In the genomic region with DNA sequence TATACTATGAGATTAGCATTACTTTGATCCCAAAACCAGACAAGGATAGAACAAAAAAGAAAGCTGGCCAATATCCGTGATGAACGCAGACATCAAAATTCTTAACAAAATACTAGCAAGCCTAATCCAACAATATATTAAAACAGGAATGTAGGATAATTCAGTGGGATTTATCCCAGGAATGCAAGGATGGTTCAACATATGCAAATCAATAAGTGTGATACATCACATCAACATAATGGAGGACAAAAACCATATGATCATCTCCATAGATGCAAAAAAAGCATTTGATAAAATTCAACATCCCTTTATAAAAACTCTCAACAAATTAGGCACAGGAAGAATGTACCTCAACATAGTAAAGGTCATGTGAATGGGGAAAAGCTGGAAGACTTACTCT, we compare ENCODE assay signal across 34 cellular contexts.
A peak's percentile ranks its signal among the peaks of the same experiment; 100 is the strongest.
DNase-seq lines count a peak whose midpoint lies in the region; ATAC-seq, FAIRE-seq and TF ChIP-seq lines count a peak whose summit lies in the region.
"Had no signal": no experiment of that assay in that cellular context is flagged by ENCODE, and none has a peak within 500 bp of the region (broad histone marks: within the 10 kb centered on the region; RNA-seq: fewer than 3 reads in every experiment).

No MANE protein-coding gene starts in this region.

- H3K27me3 ChIP-seq in adipocyte (replicated peaks; ENCODE audit: control insufficient read depth, insufficient read depth, low read length) (no peaks in the 10 kb centered on the region), K562 (ENCODE audit: control insufficient read depth in 2 of 2, insufficient read depth in 2 of 2, low read length in 2 of 2) (no peaks in the 10 kb centered on the region)
- H3K27me3 ChIP-seq: BE2C; BLaER1; BLaER1 treated with 17β-estradiol and CSF1 and Interleukin-3, amounts not matched to agents 10 nM and 100 nM had no signal

- POLR2A ChIA-PET in HEK293 (lab: Yijun Ruan, JAX) (no interaction called here), K562 (lab: Yijun Ruan, JAX) (no interaction called here)

- TF ChIP-seq EP300 in K562 (IDR thresholded peaks at IDR 0.05; ENCODE audit: low read length), result no peak

- no peak for TF ChIP-seq POLR2A in K562 (conservative IDR thresholded peaks at IDR 0.05)

- H3K4me1 ChIP-seq in HEK293 (ENCODE audit: control insufficient read depth, insufficient read depth, low read length) (peaks cover 7% of the 10 kb centered on the region), adipocyte (ENCODE audit: control insufficient read depth, insufficient read depth, low read length) (no peaks in the 10 kb centered on the region), K562 (replicated peaks in 1 of 2; ENCODE audit: control insufficient read depth in 2 of 2, insufficient read depth in 2 of 2, low read length in 2 of 2) (no peaks in the 10 kb centered on the region)
- H3K4me1 ChIP-seq: A549; BE2C; BLaER1; BLaER1 treated with 17β-estradiol and CSF1 and Interleukin-3, amounts not matched to agents 10 nM and 100 nM; Caco-2 had no signal

- no peaks in the 10 kb centered on the region for H3K36me3 ChIP-seq in HEK293 (ENCODE audit: control insufficient read depth in 2 of 2, insufficient read depth in 1 of 2, low read length in 2 of 2)
- no peaks in the 10 kb centered on the region for H3K36me3 ChIP-seq in adipocyte (ENCODE audit: control insufficient read depth, insufficient read depth, low read length, severe bottlenecking)
- no peaks in the 10 kb centered on the region for H3K36me3 ChIP-seq in K562 (ENCODE audit: control insufficient read depth, insufficient read depth, low read length)
- H3K36me3 ChIP-seq: BE2C; BLaER1; BLaER1 treated with 17β-estradiol and CSF1 and Interleukin-3, amounts not matched to agents 10 nM and 100 nM had no signal

- H2AFZ ChIP-seq in K562 (ENCODE audit: low read depth, low read length), result no peak overlapping the region

- no peak overlapping the region for H3K27ac Mint-ChIP-seq in activated naive CD4-positive, alpha-beta T cell treated with anti-CD3 and anti-CD28 coated beads, Interleukin-2, amount 10 ng/mL, durations not matched to agents 7 days and 5 days
- H3K27ac Mint-ChIP-seq: B cell; CD14-positive monocyte; CD4-positive, alpha-beta memory T cell; CD4-positive, alpha-beta T cell; CD4-positive, CD25-positive, alpha-beta regulatory T cell; CD8-positive, alpha-beta T cell had no signal

- no peak for ATAC-seq in K562
- no peak for ATAC-seq in HG03095 (IDR thresholded peaks at IDR 0.05; ENCODE audit: unreplicated experiment)
- ATAC-seq: A549; CD8-positive, alpha-beta T cell had no signal

- no peaks in the 10 kb centered on the region for H3K9me1 ChIP-seq in K562 (ENCODE audit: control insufficient read depth, insufficient read depth, low read length)

- H3K4me1 Mint-ChIP-seq in activated naive CD4-positive, alpha-beta T cell treated with anti-CD3 and anti-CD28 coated beads, Interleukin-2, amount 10 ng/mL, durations not matched to agents 7 days and 5 days, result no peaks in the 10 kb centered on the region
- H3K4me1 Mint-ChIP-seq: B cell; CD14-positive monocyte; CD4-positive, alpha-beta memory T cell; CD4-positive, CD25-positive, alpha-beta regulatory T cell; CD8-positive, alpha-beta memory T cell had no signal

- FAIRE-seq in D721Med (lab: Jason Lieb, UNC) (peak; percentile 6), K562 (lab: Jason Lieb, UNC) (no peak)
- FAIRE-seq: A549 had no signal

- no TSS peak for BruUV-seq in K562 (replicated peaks; lab: Mats Ljungman, UMichigan)

- TF ChIP-seq RAD21 in K562 (CRISPR knock-in tag; conservative IDR thresholded peaks at IDR 0.05 in 1 of 2, IDR thresholded peaks at IDR 0.05 in 1 of 2), result no peak

- CTCF ChIA-PET in HEK293 (lab: Yijun Ruan, JAX) (interaction anchor here (0.6 kb wide), 1 partner anchor 95 kb away, joined by 3 read pairs; no protein-coding TSS in a partner anchor), K562 (lab: Yijun Ruan, JAX; ENCODE audit: low intra/inter-chr PET ratio) (no interaction called here)
- CTCF ChIA-PET in activated naive CD4-positive, alpha-beta T cell treated with anti-CD3 and anti-CD28 coated beads, Interleukin-2, amount 10 ng/mL, durations not matched to agents 7 days and 5 days (lab: Charles Lee), result no interaction called here

- H3K36me3 Mint-ChIP-seq in activated naive CD4-positive, alpha-beta T cell treated with anti-CD3 and anti-CD28 coated beads, Interleukin-2, amount 10 ng/mL, durations not matched to agents 7 days and 5 days, result no peaks in the 10 kb centered on the region
- H3K36me3 Mint-ChIP-seq: CD14-positive monocyte; CD4-positive, alpha-beta memory T cell; CD4-positive, CD25-positive, alpha-beta regulatory T cell; CD8-positive, alpha-beta memory T cell; CD8-positive, alpha-beta T cell had no signal

- no peaks in the 10 kb centered on the region for H3K79me2 ChIP-seq in K562 (ENCODE audit: control insufficient read depth, insufficient read depth, low read length)

- no peak overlapping the region for H3K27ac ChIP-seq in HEK293 (ENCODE audit: extremely low read depth, low read depth, low read length)
- no peak overlapping the region for H3K27ac ChIP-seq in K562 (ENCODE audit: extremely low read depth, low read depth, low read length)
- H3K27ac ChIP-seq: 22Rv1; A549; BLaER1; BLaER1 treated with 17β-estradiol and CSF1 and Interleukin-3, amounts not matched to agents 10 nM and 100 nM; C4-2B had no signal

- H3K4me2 ChIP-seq in K562 (ENCODE audit: insufficient read depth, low read length), result no peak overlapping the region
- H3K4me2 ChIP-seq: A549; BLaER1; BLaER1 treated with 17β-estradiol and CSF1 and Interleukin-3, amounts not matched to agents 10 nM and 100 nM had no signal

- DNase-seq in D721Med (ENCODE audit: insufficient read length, low spot score) (no peak), adipocyte (ENCODE audit: low read depth) (no peak), K562 (ENCODE audit: extremely low read depth in 1 of 4, low spot score in 3 of 4) (no peak), C1 segment of cervical spinal cord (lab: John Stamatoyannopoulos, UW) (no peak), NCI-H510A (lab: John Stamatoyannopoulos, UW) (no peak)
- no peak for DNase-seq in activated naive CD4-positive, alpha-beta T cell treated with anti-CD3 and anti-CD28 coated beads, Interleukin-2, amount 10 ng/mL, durations not matched to agents 7 days and 5 days
- DNase-seq: 8988T; ACHN; AML-193; BE2C; Caco-2; Calu3; CD4-positive, alpha-beta memory T cell; CD4-positive, alpha-beta T cell; CD4-positive, CD25-positive, alpha-beta regulatory T cell; CD8-positive, alpha-beta memory T cell; CD8-positive, alpha-beta T cell; COR-L47; DMS 273 treated with DMSO at 0.1 percent for 48 hours; DMS153; DMS53; DMS79; DMS79 treated with DMSO at 0.1 percent for 48 hours; DND-41; EL had no signal

- no peaks in the 10 kb centered on the region for H3K27me3 Mint-ChIP-seq in activated naive CD4-positive, alpha-beta T cell treated with anti-CD3 and anti-CD28 coated beads, Interleukin-2, amount 10 ng/mL, durations not matched to agents 7 days and 5 days
- H3K27me3 Mint-ChIP-seq: B cell; CD4-positive, alpha-beta T cell; CD4-positive, CD25-positive, alpha-beta regulatory T cell had no signal

- H3K9ac ChIP-seq in adipocyte (ENCODE audit: low read length), result no peak overlapping the region
- H3K9ac ChIP-seq in K562 (ENCODE audit: insufficient read depth in 1 of 2, low read depth in 2 of 2, low read length in 2 of 2), result no peak overlapping the region
- H3K9ac ChIP-seq: BLaER1; BLaER1 treated with 17β-estradiol and CSF1 and Interleukin-3, amounts not matched to agents 10 nM and 100 nM had no signal

- no peak for TF ChIP-seq CTCF in D721Med (IDR thresholded peaks at IDR 0.05; ENCODE audit: insufficient read depth, missing control alignments)
- TF ChIP-seq CTCF in HEK293 (tag by site-specific recombination; IDR thresholded peaks at IDR 0.05), result no peak
- no peak for TF ChIP-seq CTCF in K562 (IDR thresholded peaks at IDR 0.05 in 2 of 3, conservative IDR thresholded peaks at IDR 0.05 in 1 of 3; ENCODE audit: insufficient read depth in 2 of 3, low read depth in 1 of 3, low read length in 3 of 3)

- no peaks in the 10 kb centered on the region for H4K20me1 ChIP-seq in K562 (replicated peaks; ENCODE audit: control insufficient read depth, insufficient read depth, low read length)
- H4K20me1 ChIP-seq: BLaER1; BLaER1 treated with 17β-estradiol and CSF1 and Interleukin-3, amounts not matched to agents 10 nM and 100 nM had no signal

- H3K4me3 Mint-ChIP-seq in activated naive CD4-positive, alpha-beta T cell treated with anti-CD3 and anti-CD28 coated beads, Interleukin-2, amount 10 ng/mL, durations not matched to agents 7 days and 5 days, result no peak overlapping the region
- H3K4me3 Mint-ChIP-seq: B cell; CD14-positive monocyte; CD4-positive, alpha-beta memory T cell; CD4-positive, alpha-beta T cell; CD4-positive, CD25-positive, alpha-beta regulatory T cell; CD8-positive, alpha-beta memory T cell; CD8-positive, alpha-beta T cell had no signal

- in situ Hi-C loops in K562 (cut with MboI), result no loop called here

- intact Hi-C loops in K562 (cut with micrococcal nuclease), result no loop called here

- 0% methylated on average over 2 of the region's 2 CpGs for WGBS in K562 (ENCODE audit: insufficient coverage, low coverage, missing lambda C conversion rate)

- H3K4me3 ChIP-seq in HEK293 (ENCODE audit: low read depth, low read length) (no peak overlapping the region), adipocyte (ENCODE audit: low read length) (peak overlapping the region; percentile 30), K562 (no peak overlapping the region)
- H3K4me3 ChIP-seq: A549; BLaER1; BLaER1 treated with 17β-estradiol and CSF1 and Interleukin-3, amounts not matched to agents 10 nM and 100 nM had no signal

- H3K9me3 ChIP-seq in HEK293 (ENCODE audit: control insufficient read depth, insufficient read depth, low read depth, low read length) (no peaks in the 10 kb centered on the region), adipocyte (ENCODE audit: control insufficient read depth, low read length) (peaks cover 26% of the 10 kb centered on the region), K562 (replicated peaks; ENCODE audit: control insufficient read depth, insufficient read depth, low read depth, low read length) (no peaks in the 10 kb centered on the region)

- no peaks in the 10 kb centered on the region for H3K9me3 Mint-ChIP-seq in activated naive CD4-positive, alpha-beta T cell treated with anti-CD3 and anti-CD28 coated beads, Interleukin-2, amount 10 ng/mL, durations not matched to agents 7 days and 5 days

TF ChIP-seq in HEK293, 187 proteins besides CTCF, POLR2A, EP300 and RAD21:
- TF ChIP-seq SETDB1 (IDR thresholded peaks at IDR 0.05; ENCODE audit: insufficient read length, low read length), result peak; percentile 54
- no peak for TF ChIP-seq ZNF114 (tag by site-specific recombination; IDR thresholded peaks at IDR 0.05)

TF ChIP-seq in K562, 482 proteins besides CTCF, POLR2A, EP300 and RAD21:
- no peak for TF ChIP-seq KLF10 (CRISPR knock-in tag; IDR thresholded peaks at IDR 0.05)
- TF ChIP-seq ZNF324 (CRISPR knock-in tag; IDR thresholded peaks at IDR 0.05), result peak; percentile 78
- TF ChIP-seq POLR2AphosphoS5 (IDR thresholded peaks at IDR 0.05; ENCODE audit: control insufficient read depth, insufficient read depth, low read depth, low read length), result no peak
